2 cellular contexts compared by ENCODE assay signal in the genomic region with DNA sequence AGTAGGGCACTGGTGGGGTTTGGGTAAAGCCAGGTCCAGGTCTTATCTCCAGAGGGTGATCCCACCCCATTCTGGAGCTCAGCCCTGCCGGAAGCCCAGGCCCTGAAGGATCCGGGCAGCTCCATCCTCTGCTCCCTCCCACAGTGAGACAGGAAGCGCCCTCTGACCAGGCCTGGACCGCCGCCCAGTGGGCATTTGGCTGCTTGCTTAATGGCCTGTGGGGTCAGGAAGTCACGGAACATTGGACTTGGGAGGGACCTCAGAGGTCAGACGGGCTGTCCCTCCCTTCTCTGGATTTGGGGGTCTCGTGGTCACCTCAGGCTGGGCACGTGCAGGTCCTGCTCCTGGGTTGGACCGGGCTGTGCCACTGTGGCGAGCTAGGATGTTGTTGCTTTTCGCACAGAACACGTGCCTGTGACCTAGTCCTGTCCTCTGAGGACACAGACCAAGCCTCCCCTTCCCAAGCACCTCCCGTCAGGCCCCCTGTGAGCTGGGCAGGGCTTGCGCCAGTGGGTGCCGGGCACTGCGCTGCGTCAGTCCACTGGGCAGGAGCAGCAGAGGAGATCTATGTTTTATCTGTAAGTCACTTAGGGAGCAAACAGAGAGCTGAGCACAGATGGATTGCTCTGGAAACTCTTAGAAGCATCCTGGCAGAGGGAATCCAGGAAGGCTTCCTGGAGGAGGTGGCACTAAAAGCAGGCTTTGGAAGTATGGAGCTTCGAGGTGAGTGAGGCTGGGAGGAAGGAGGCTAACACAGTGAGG.
TF ChIP-seq lines count a peak whose summit lies in the region.

No MANE protein-coding gene starts in this region.

TF ChIP-seq in GM12878, 131 proteins besides CTCF, POLR2A, EP300 and RAD21:
- TF ChIP-seq NBN (IDR thresholded peaks at IDR 0.05) (no peak), SMARCA5 (IDR thresholded peaks at IDR 0.05) (peak; percentile 34; the same call in 1 of the 2 replicates), NR2F1 (conservative IDR thresholded peaks at IDR 0.05) (peak; percentile 29; the same call in 1 of the 2 replicates)

TF ChIP-seq in HepG2, 621 proteins besides CTCF, POLR2A, EP300 and RAD21 (continues in another document):
- TF ChIP-seq SRF (IDR thresholded peaks at IDR 0.05; ENCODE audit: low read depth, low read length) = peak; percentile 43; the same call in 1 of the 2 replicates
- TF ChIP-seq, protein P1, sequence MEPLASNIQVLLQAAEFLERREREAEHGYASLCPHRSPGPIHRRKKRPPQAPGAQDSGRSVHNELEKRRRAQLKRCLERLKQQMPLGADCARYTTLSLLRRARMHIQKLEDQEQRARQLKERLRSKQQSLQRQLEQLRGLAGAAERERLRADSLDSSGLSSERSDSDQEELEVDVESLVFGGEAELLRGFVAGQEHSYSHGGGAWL (CRISPR knock-in tag; IDR thresholded peaks at IDR 0.05) = no peak
- peak; percentile 19; the same call in 1 of the 2 replicates for TF ChIP-seq ZNF350 (CRISPR knock-in tag; IDR thresholded peaks at IDR 0.05; ENCODE audit: borderline replicate concordance, low read depth)
- no peak for TF ChIP-seq ZNF292 (CRISPR knock-in tag; IDR thresholded peaks at IDR 0.05; ENCODE audit: borderline replicate concordance, low read depth)
- TF ChIP-seq ETV5 (CRISPR knock-in tag; IDR thresholded peaks at IDR 0.05; ENCODE audit: borderline replicate concordance) = peak; percentile 96
- TF ChIP-seq, protein P2, sequence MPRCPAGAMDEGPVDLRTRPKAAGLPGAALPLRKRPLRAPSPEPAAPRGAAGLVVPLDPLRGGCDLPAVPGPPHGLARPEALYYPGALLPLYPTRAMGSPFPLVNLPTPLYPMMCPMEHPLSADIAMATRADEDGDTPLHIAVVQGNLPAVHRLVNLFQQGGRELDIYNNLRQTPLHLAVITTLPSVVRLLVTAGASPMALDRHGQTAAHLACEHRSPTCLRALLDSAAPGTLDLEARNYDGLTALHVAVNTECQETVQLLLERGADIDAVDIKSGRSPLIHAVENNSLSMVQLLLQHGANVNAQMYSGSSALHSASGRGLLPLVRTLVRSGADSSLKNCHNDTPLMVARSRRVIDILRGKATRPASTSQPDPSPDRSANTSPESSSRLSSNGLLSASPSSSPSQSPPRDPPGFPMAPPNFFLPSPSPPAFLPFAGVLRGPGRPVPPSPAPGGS (CRISPR knock-in tag; IDR thresholded peaks at IDR 0.05) = 0 out of 2 replicates have a peak, but pooled peaks have one; percentile 34
- peak; percentile 82 for TF ChIP-seq NCOR1 (IDR thresholded peaks at IDR 0.05; ENCODE audit: borderline replicate concordance, low read length)
- peak; percentile 97 for TF ChIP-seq ZNF556 (CRISPR knock-in tag; IDR thresholded peaks at IDR 0.05; ENCODE audit: borderline replicate concordance)
- no peak for TF ChIP-seq CCDC6 (CRISPR knock-in tag; IDR thresholded peaks at IDR 0.05)
- TF ChIP-seq HNF4A (CRISPR knock-in tag; IDR thresholded peaks at IDR 0.05) = peak; percentile 96
- TF ChIP-seq, protein P3, sequence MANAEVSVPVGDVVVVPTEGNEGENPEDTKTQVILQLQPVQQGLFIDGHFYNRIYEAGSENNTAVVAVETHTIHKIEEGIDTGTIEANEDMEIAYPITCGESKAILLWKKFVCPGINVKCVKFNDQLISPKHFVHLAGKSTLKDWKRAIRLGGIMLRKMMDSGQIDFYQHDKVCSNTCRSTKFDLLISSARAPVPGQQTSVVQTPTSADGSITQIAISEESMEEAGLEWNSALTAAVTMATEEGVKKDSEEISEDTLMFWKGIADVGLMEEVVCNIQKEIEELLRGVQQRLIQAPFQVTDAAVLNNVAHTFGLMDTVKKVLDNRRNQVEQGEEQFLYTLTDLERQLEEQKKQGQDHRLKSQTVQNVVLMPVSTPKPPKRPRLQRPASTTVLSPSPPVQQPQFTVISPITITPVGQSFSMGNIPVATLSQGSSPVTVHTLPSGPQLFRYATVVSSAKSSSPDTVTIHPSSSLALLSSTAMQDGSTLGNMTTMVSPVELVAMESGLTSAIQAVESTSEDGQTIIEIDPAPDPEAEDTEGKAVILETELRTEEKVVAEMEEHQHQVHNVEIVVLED (CRISPR knock-in tag; IDR thresholded peaks at IDR 0.05; ENCODE audit: borderline replicate concordance) = no peak
- TF ChIP-seq TGIF2 (CRISPR knock-in tag; IDR thresholded peaks at IDR 0.05) = 0 out of 2 replicates have a peak, but pooled peaks have one; percentile 44
- 0 out of 2 replicates have a peak, but pooled peaks have one; percentile 40 for TF ChIP-seq SIX1 (CRISPR knock-in tag; IDR thresholded peaks at IDR 0.05; ENCODE audit: borderline replicate concordance)
- peak; percentile 59; the same call in 1 of the 2 replicates for TF ChIP-seq ISL2 (CRISPR knock-in tag; IDR thresholded peaks at IDR 0.05)
- peak; percentile 61; the same call in 1 of the 2 replicates for TF ChIP-seq ZNF782 (CRISPR knock-in tag; IDR thresholded peaks at IDR 0.05; ENCODE audit: borderline replicate concordance)
- TF ChIP-seq ZNF703 (CRISPR knock-in tag; IDR thresholded peaks at IDR 0.05; ENCODE audit: borderline replicate concordance) = no peak
- no peak for TF ChIP-seq AGO2 (optimal IDR thresholded peaks at IDR 0.05; ENCODE audit: low read depth, low read length)
- TF ChIP-seq ZNF550 (CRISPR knock-in tag; IDR thresholded peaks at IDR 0.05; ENCODE audit: borderline replicate concordance) = no peak
- TF ChIP-seq RBAK (CRISPR knock-in tag; IDR thresholded peaks at IDR 0.05) = no peak
- TF ChIP-seq, protein P4, sequence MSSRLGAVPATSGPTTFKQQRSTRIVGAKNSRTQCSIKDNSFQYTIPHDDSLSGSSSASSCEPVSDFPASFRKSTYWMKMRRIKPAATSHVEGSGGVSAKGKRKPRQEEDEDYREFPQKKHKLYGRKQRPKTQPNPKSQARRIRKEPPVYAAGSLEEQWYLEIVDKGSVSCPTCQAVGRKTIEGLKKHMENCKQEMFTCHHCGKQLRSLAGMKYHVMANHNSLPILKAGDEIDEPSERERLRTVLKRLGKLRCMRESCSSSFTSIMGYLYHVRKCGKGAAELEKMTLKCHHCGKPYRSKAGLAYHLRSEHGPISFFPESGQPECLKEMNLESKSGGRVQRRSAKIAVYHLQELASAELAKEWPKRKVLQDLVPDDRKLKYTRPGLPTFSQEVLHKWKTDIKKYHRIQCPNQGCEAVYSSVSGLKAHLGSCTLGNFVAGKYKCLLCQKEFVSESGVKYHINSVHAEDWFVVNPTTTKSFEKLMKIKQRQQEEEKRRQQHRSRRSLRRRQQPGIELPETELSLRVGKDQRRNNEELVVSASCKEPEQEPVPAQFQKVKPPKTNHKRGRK (CRISPR knock-in tag; IDR thresholded peaks at IDR 0.05) = no peak
- peak; percentile 81 for TF ChIP-seq CEBPG (CRISPR knock-in tag; IDR thresholded peaks at IDR 0.05)
- peak; percentile 72 for TF ChIP-seq BHLHE40 (IDR thresholded peaks at IDR 0.05; ENCODE audit: low read length)
- 0 out of 2 replicates have a peak, but pooled peaks have one; percentile 53 for TF ChIP-seq ZNF709 (CRISPR knock-in tag; IDR thresholded peaks at IDR 0.05)
- TF ChIP-seq, protein P5, sequence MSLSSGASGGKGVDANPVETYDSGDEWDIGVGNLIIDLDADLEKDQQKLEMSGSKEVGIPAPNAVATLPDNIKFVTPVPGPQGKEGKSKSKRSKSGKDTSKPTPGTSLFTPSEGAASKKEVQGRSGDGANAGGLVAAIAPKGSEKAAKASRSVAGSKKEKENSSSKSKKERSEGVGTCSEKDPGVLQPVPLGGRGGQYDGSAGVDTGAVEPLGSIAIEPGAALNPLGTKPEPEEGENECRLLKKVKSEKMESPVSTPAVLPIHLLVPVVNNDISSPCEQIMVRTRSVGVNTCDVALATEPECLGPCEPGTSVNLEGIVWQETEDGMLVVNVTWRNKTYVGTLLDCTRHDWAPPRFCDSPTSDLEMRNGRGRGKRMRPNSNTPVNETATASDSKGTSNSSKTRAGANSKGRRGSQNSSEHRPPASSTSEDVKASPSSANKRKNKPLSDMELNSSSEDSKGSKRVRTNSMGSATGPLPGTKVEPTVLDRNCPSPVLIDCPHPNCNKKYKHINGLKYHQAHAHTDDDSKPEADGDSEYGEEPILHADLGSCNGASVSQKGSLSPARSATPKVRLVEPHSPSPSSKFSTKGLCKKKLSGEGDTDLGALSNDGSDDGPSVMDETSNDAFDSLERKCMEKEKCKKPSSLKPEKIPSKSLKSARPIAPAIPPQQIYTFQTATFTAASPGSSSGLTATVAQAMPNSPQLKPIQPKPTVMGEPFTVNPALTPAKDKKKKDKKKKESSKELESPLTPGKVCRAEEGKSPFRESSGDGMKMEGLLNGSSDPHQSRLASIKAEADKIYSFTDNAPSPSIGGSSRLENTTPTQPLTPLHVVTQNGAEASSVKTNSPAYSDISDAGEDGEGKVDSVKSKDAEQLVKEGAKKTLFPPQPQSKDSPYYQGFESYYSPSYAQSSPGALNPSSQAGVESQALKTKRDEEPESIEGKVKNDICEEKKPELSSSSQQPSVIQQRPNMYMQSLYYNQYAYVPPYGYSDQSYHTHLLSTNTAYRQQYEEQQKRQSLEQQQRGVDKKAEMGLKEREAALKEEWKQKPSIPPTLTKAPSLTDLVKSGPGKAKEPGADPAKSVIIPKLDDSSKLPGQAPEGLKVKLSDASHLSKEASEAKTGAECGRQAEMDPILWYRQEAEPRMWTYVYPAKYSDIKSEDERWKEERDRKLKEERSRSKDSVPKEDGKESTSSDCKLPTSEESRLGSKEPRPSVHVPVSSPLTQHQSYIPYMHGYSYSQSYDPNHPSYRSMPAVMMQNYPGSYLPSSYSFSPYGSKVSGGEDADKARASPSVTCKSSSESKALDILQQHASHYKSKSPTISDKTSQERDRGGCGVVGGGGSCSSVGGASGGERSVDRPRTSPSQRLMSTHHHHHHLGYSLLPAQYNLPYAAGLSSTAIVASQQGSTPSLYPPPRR (CRISPR knock-in tag; IDR thresholded peaks at IDR 0.05; ENCODE audit: borderline replicate concordance) = peak; percentile 88
- TF ChIP-seq NR2F2 (IDR thresholded peaks at IDR 0.05; ENCODE audit: borderline replicate concordance, low read depth) = peak; percentile 96
- TF ChIP-seq SP1 (IDR thresholded peaks at IDR 0.05) = no peak
- peak; percentile 72 for TF ChIP-seq SP1 (CRISPR knock-in tag; IDR thresholded peaks at IDR 0.05)
- TF ChIP-seq AHR (CRISPR knock-in tag; IDR thresholded peaks at IDR 0.05) = peak; percentile 74
- peak; percentile 79 for TF ChIP-seq PITX1 (CRISPR knock-in tag; IDR thresholded peaks at IDR 0.05)
- TF ChIP-seq RBM22 (optimal IDR thresholded peaks at IDR 0.05; ENCODE audit: low read length) = peak; percentile 15
- peak; percentile 85 for TF ChIP-seq TEAD3 (CRISPR knock-in tag; optimal IDR thresholded peaks at IDR 0.05; ENCODE audit: borderline replicate concordance)
- peak; percentile 84 for TF ChIP-seq DPF2 (CRISPR knock-in tag; IDR thresholded peaks at IDR 0.05; ENCODE audit: borderline replicate concordance, low read depth)
- TF ChIP-seq NONO (IDR thresholded peaks at IDR 0.05) = no peak
- peak; percentile 88 for TF ChIP-seq NONO (CRISPR knock-in tag; conservative IDR thresholded peaks at IDR 0.05)
- TF ChIP-seq HOXD1 (CRISPR knock-in tag; IDR thresholded peaks at IDR 0.05) = peak; percentile 52; the same call in 1 of the 2 replicates
- TF ChIP-seq FOXC1 (CRISPR knock-in tag; IDR thresholded peaks at IDR 0.05; ENCODE audit: borderline replicate concordance) = peak; percentile 89
- TF ChIP-seq SMARCC2 (IDR thresholded peaks at IDR 0.05) = no peak
- no peak for TF ChIP-seq ZBTB21 (CRISPR knock-in tag; IDR thresholded peaks at IDR 0.05)
- peak; percentile 78; the same call in 1 of the 2 replicates for TF ChIP-seq DNMT1 (CRISPR knock-in tag; IDR thresholded peaks at IDR 0.05)
- TF ChIP-seq NR2F1 (CRISPR knock-in tag; IDR thresholded peaks at IDR 0.05) = peak; percentile 96
- no peak for TF ChIP-seq PCBP2 (optimal IDR thresholded peaks at IDR 0.05; ENCODE audit: low read depth, low read length, poor library complexity, severe bottlenecking)
- TF ChIP-seq, protein P6, sequence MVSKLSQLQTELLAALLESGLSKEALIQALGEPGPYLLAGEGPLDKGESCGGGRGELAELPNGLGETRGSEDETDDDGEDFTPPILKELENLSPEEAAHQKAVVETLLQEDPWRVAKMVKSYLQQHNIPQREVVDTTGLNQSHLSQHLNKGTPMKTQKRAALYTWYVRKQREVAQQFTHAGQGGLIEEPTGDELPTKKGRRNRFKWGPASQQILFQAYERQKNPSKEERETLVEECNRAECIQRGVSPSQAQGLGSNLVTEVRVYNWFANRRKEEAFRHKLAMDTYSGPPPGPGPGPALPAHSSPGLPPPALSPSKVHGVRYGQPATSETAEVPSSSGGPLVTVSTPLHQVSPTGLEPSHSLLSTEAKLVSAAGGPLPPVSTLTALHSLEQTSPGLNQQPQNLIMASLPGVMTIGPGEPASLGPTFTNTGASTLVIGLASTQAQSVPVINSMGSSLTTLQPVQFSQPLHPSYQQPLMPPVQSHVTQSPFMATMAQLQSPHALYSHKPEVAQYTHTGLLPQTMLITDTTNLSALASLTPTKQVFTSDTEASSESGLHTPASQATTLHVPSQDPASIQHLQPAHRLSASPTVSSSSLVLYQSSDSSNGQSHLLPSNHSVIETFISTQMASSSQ (IDR thresholded peaks at IDR 0.05; ENCODE audit: low read depth) = no peak
- TF ChIP-seq, protein P6 (CRISPR knock-in tag; IDR thresholded peaks at IDR 0.05; ENCODE audit: borderline replicate concordance) = peak; percentile 46; the same call in 1 of the 2 replicates
- peak; percentile 48; the same call in 1 of the 2 replicates for TF ChIP-seq ZNF501 (CRISPR knock-in tag; IDR thresholded peaks at IDR 0.05)
- 0 out of 2 replicates have a peak, but pooled peaks have one; percentile 34 for TF ChIP-seq ZNF678 (CRISPR knock-in tag; IDR thresholded peaks at IDR 0.05)
- TF ChIP-seq, protein P7, sequence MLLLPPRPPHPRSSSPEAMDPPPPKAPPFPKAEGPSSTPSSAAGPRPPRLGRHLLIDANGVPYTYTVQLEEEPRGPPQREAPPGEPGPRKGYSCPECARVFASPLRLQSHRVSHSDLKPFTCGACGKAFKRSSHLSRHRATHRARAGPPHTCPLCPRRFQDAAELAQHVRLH (CRISPR knock-in tag; IDR thresholded peaks at IDR 0.05; ENCODE audit: borderline replicate concordance, low read depth) = peak; percentile 83; the same call in 1 of the 2 replicates
- 0 out of 2 replicates have a peak, but pooled peaks have one; percentile 74 for TF ChIP-seq ZNF343 (CRISPR knock-in tag; IDR thresholded peaks at IDR 0.05)
- TF ChIP-seq XRCC5 (optimal IDR thresholded peaks at IDR 0.05; ENCODE audit: low read length) = peak; percentile 89
- TF ChIP-seq ZNF230 (CRISPR knock-in tag; IDR thresholded peaks at IDR 0.05) = 0 out of 2 replicates have a peak, but pooled peaks have one; percentile 67
- TF ChIP-seq ZNF839 (CRISPR knock-in tag; IDR thresholded peaks at IDR 0.05; ENCODE audit: borderline replicate concordance) = peak; percentile 91; the same call in 1 of the 2 replicates
